ENCODE assay signal across 1 cellular context in the genomic region with DNA sequence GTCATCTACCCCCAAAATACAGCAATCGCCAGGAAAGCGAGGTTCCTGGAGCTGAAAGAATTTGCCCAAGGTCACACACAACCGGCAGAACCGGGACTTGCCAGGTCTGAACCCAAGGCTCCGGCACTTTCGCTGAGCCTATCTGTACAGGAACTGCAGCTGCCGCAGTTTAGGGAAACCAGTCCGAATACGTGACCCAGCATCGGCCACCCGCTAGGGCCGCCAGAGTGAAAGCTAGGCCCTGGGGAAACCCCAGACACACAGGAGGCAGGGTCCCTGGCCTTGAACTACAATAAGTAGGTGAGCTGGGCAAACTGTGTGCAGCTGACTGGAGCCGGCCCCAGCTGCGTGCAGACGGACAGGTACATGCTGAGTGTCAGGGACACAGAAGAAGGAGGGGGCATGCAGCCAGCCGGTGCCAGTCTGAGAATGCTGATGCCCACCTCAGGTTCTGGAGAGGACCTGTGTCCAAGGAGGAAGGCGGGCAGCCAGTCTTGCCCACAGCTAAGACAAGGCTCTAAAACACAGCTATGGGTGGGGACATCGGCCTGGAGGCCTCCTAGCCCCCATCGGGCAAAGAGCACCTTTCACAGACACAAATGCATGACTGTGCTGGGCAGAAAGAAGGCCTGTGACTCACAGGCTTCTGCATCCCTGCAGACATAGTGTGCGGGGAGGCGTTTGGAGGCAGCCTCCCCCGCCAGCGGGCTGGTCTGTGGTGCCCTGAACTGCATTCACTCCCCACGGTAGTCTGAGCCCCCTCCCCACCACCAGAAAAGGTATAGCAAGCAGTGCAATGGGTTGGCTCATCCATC.
TF ChIP-seq lines count a peak whose summit lies in the region.

No MANE protein-coding gene starts in this region.

TF ChIP-seq in GM23338, 12 proteins besides CTCF, POLR2A, EP300 and RAD21 (continued from another document):
- TF ChIP-seq, protein P1, sequence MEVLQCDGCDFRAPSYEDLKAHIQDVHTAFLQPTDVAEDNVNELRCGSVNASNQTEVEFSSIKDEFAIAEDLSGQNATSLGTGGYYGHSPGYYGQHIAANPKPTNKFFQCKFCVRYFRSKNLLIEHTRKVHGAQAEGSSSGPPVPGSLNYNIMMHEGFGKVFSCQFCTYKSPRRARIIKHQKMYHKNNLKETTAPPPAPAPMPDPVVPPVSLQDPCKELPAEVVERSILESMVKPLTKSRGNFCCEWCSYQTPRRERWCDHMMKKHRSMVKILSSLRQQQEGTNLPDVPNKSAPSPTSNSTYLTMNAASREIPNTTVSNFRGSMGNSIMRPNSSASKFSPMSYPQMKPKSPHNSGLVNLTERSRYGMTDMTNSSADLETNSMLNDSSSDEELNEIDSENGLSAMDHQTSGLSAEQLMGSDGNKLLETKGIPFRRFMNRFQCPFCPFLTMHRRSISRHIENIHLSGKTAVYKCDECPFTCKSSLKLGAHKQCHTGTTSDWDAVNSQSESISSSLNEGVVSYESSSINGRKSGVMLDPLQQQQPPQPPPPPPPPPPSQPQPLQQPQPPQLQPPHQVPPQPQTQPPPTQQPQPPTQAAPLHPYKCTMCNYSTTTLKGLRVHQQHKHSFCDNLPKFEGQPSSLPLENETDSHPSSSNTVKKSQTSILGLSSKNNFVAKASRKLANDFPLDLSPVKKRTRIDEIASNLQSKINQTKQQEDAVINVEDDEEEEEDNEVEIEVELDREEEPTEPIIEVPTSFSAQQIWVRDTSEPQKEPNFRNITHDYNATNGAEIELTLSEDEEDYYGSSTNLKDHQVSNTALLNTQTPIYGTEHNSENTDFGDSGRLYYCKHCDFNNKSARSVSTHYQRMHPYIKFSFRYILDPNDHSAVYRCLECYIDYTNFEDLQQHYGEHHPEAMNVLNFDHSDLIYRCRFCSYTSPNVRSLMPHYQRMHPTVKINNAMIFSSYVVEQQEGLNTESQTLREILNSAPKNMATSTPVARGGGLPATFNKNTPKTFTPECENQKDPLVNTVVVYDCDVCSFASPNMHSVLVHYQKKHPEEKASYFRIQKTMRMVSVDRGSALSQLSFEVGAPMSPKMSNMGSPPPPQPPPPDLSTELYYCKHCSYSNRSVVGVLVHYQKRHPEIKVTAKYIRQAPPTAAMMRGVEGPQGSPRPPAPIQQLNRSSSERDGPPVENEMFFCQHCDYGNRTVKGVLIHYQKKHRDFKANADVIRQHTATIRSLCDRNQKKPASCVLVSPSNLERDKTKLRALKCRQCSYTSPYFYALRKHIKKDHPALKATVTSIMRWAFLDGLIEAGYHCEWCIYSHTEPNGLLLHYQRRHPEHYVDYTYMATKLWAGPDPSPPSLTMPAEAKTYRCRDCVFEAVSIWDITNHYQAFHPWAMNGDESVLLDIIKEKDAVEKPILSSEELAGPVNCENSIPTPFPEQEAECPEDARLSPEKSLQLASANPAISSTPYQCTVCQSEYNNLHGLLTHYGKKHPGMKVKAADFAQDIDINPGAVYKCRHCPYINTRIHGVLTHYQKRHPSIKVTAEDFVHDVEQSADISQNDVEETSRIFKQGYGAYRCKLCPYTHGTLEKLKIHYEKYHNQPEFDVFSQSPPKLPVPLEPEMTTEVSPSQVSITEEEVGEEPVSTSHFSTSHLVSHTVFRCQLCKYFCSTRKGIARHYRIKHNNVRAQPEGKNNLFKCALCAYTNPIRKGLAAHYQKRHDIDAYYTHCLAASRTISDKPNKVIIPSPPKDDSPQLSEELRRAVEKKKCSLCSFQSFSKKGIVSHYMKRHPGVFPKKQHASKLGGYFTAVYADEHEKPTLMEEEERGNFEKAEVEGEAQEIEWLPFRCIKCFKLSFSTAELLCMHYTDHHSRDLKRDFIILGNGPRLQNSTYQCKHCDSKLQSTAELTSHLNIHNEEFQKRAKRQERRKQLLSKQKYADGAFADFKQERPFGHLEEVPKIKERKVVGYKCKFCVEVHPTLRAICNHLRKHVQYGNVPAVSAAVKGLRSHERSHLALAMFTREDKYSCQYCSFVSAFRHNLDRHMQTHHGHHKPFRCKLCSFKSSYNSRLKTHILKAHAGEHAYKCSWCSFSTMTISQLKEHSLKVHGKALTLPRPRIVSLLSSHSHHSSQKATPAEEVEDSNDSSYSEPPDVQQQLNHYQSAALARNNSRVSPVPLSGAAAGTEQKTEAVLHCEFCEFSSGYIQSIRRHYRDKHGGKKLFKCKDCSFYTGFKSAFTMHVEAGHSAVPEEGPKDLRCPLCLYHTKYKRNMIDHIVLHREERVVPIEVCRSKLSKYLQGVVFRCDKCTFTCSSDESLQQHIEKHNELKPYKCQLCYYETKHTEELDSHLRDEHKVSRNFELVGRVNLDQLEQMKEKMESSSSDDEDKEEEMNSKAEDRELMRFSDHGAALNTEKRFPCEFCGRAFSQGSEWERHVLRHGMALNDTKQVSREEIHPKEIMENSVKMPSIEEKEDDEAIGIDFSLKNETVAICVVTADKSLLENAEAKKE (CRISPR knock-in tag; IDR thresholded peaks at IDR 0.05), result no peak
- TF ChIP-seq ZNF114 (CRISPR knock-in tag; IDR thresholded peaks at IDR 0.05) (no peak), CREB1 (CRISPR knock-in tag; IDR thresholded peaks at IDR 0.05; ENCODE audit: low read depth) (no peak), NANOG (IDR thresholded peaks at IDR 0.05; ENCODE audit: borderline replicate concordance) (no peak)
TF ChIP-seq in GM23338: peak in this region for 0.
